In the genomic region with DNA sequence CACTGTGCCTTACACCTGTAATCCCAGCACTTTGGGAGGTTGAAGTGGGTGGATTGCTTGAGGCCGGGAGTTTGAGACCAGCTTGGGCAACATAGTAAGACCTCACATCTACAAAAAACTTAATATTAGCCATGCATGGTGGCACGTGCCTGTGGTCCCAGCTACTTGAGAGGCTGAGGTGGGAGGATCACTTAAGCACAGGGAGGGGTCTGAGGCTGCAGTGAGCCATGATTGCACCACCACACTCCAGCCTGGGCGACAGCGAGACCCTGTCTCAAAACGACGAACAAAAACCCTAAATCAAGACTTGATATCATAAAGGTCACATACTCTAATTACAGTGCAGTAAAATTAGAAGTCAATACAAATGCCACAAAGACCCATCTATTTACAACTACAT, we compare ENCODE assay signal across 38 cellular contexts. TPM values are rescaled to one million over a fixed set of nuclear protein-coding genes. Genes with fewer than 3 reads are reported as not detected.
"Had no signal": no experiment of that assay in that cellular context is flagged by ENCODE, and none has a peak within 500 bp of the region (broad histone marks: within the 10 kb centered on the region; RNA-seq: fewer than 3 reads in every experiment).

No MANE protein-coding gene starts in this region.

- H3K4me1 ChIP-seq: ascending aorta had no signal

- H3K36me3 Mint-ChIP-seq: activated CD4-positive, alpha-beta memory T cell treated with anti-CD3 and anti-CD28 coated beads for 36 hours; activated naive CD8-positive, alpha-beta T cell; activated naive CD8-positive, alpha-beta T cell treated with anti-CD3 and anti-CD28 coated beads, Interleukin-2, amount 10 ng/mL, durations not matched to agents 7 days and 5 days had no signal

- H3K9me3 ChIP-seq: ascending aorta had no signal

- H3K27me3 ChIP-seq: ascending aorta, cardiac muscle cell had no signal

- H3K27me3 Mint-ChIP-seq: activated B cell treated with CpG ODN at 0.5 μM for 24 hours; activated CD4-positive, alpha-beta memory T cell treated with anti-CD3 and anti-CD28 coated beads for 36 hours; activated CD4-positive, alpha-beta T cell treated with anti-CD3 and anti-CD28 coated beads, Interleukin-2, amount 10 ng/mL, durations not matched to agents 24 days and 14 days; activated CD8-positive, alpha-beta T cell treated with anti-CD3 and anti-CD28 coated beads for 36 hours; activated naive CD4-positive, alpha-beta T cell treated with anti-CD3 and anti-CD28 coated beads, Interleukin-2, amount 50 U/mL, for 24 hours; activated naive CD8-positive, alpha-beta T cell; activated naive CD8-positive, alpha-beta T cell treated with anti-CD3 and anti-CD28 coated beads, Interleukin-2, amount 10 ng/mL, durations not matched to agents 7 days and 5 days; activated naive CD8-positive, alpha-beta T cell treated with anti-CD3 and anti-CD28 coated beads, Interleukin-2, amount 50 U/mL, for 24 hours; activated T-helper 17 cell treated with anti-CD3 and anti-CD28 coated beads, Interleukin-2, amount 50 U/mL, for 72 hours; central memory CD8-positive, alpha-beta T cell had no signal

- DNase-seq: activated B cell treated with CpG ODN at 0.5 μM for 24 hours; activated CD4-positive, alpha-beta memory T cell treated with anti-CD3 and anti-CD28 coated beads for 36 hours; activated CD4-positive, alpha-beta T cell treated with anti-CD3 and anti-CD28 coated beads for 4 hours; activated CD4-positive, alpha-beta T cell treated with anti-CD3 and anti-CD28 coated beads, Interleukin-2, amount 10 ng/mL, durations not matched to agents 24 days and 14 days; activated CD4-positive, alpha-beta T cell treated with anti-CD3 and anti-CD28 coated beads, Interleukin-2, amount 50 U/mL, for 1 hour; activated CD4-positive, alpha-beta T cell treated with anti-CD3 and anti-CD28 coated beads, Interleukin-2, amount 50 U/mL, for 4 hours; activated CD4-positive, CD25-positive, alpha-beta regulatory T cell treated with anti-CD3 and anti-CD28 coated beads, Interleukin-2, amount 50 U/mL, for 72 hours; activated CD8-positive, alpha-beta memory T cell treated with anti-CD3 and anti-CD28 coated beads, Interleukin-2, amount 50 U/mL, for 4 hours; activated CD8-positive, alpha-beta T cell treated with anti-CD3 and anti-CD28 coated beads for 36 hours; activated effector memory CD4-positive, alpha-beta T cell treated with anti-CD3 and anti-CD28 coated beads, Interleukin-2, amount 50 U/mL, for 16 hours; activated gamma-delta T cell treated with Interleukin-2 at 50 U/mL for 16 hours; activated naive CD4-positive, alpha-beta T cell; activated naive CD4-positive, alpha-beta T cell treated with anti-CD3 and anti-CD28 coated beads for 36 hours; activated naive CD8-positive, alpha-beta T cell treated with anti-CD3 and anti-CD28 coated beads, Interleukin-2, amount 10 ng/mL, durations not matched to agents 7 days and 5 days; activated naive CD8-positive, alpha-beta T cell treated with anti-CD3 and anti-CD28 coated beads, Interleukin-2, amount 50 U/mL, for 24 hours; activated T-cell treated with anti-CD3 and anti-CD28 coated beads for 4 hours; activated T-cell treated with anti-CD3 and anti-CD28 coated beads, Interleukin-2, amount 50 U/mL, for 1 hour; activated T-cell treated with anti-CD3 and anti-CD28 coated beads, Interleukin-2, amount 50 U/mL, for 4 hours; activated T-cell treated with anti-CD3 and anti-CD28 coated beads, Interleukin-2, amount 50 U/mL, for 72 hours; amygdala; anterior cingulate cortex; caudate nucleus; cerebellar nuclear complex; T-helper 1 cell; T-helper 2 cell; T-helper 9 cell had no signal

- H3K27ac Mint-ChIP-seq: activated B cell treated with CpG ODN at 0.5 μM for 24 hours; activated CD4-positive, alpha-beta memory T cell treated with anti-CD3 and anti-CD28 coated beads for 36 hours; activated CD4-positive, alpha-beta T cell treated with anti-CD3 and anti-CD28 coated beads, Interleukin-2, amount 10 ng/mL, durations not matched to agents 24 days and 14 days; activated CD8-positive, alpha-beta T cell treated with anti-CD3 and anti-CD28 coated beads for 36 hours; activated naive CD4-positive, alpha-beta T cell treated with anti-CD3 and anti-CD28 coated beads for 36 hours; activated naive CD4-positive, alpha-beta T cell treated with anti-CD3 and anti-CD28 coated beads, Interleukin-2, amount 50 U/mL, for 24 hours; activated naive CD8-positive, alpha-beta T cell; activated naive CD8-positive, alpha-beta T cell treated with anti-CD3 and anti-CD28 coated beads, Interleukin-2, amount 10 ng/mL, durations not matched to agents 7 days and 5 days; activated naive CD8-positive, alpha-beta T cell treated with anti-CD3 and anti-CD28 coated beads, Interleukin-2, amount 50 U/mL, for 24 hours; activated T-cell treated with anti-CD3 and anti-CD28 coated beads, Interleukin-2, amount 50 U/mL, for 72 hours; activated T-helper 1 cell treated with anti-CD3 and anti-CD28 coated beads, Interleukin-12 subunit alpha, Interleukin-12 subunit beta, Interleukin-2, Interleukin-4 antibody, amounts not matched to agents 30 ng/mL and 10 ng/mL and 1 ng/mL, durations not matched to agents 14 hours and 24 hours and 36 hours; activated T-helper 17 cell treated with anti-CD3 and anti-CD28 coated beads, Interleukin-2, amount 50 U/mL, for 72 hours; brain; T-helper 1 cell treated with Interleukin-12 subunit alpha and Interleukin-12 subunit beta and Interleukin-4 antibody, amounts not matched to agents 30 μg/mL and 1 μg/mL, for 36 hours; T-helper 2 cell treated with Interferon-gamma antibody and Interleukin-4, amounts not matched to agents 5 μg/mL and 100 μg/mL, for 36 hours had no signal

- H3K4me3 Mint-ChIP-seq: activated B cell treated with CpG ODN at 0.5 μM for 24 hours; activated CD4-positive, alpha-beta memory T cell treated with anti-CD3 and anti-CD28 coated beads for 36 hours; activated CD4-positive, alpha-beta T cell treated with anti-CD3 and anti-CD28 coated beads, Interleukin-2, amount 10 ng/mL, durations not matched to agents 24 days and 14 days; activated CD8-positive, alpha-beta T cell treated with anti-CD3 and anti-CD28 coated beads for 36 hours; activated naive CD4-positive, alpha-beta T cell treated with anti-CD3 and anti-CD28 coated beads for 36 hours; activated naive CD4-positive, alpha-beta T cell treated with anti-CD3 and anti-CD28 coated beads, Interleukin-2, amount 50 U/mL, for 24 hours; activated naive CD8-positive, alpha-beta T cell; activated naive CD8-positive, alpha-beta T cell treated with anti-CD3 and anti-CD28 coated beads, Interleukin-2, amount 10 ng/mL, durations not matched to agents 7 days and 5 days; activated naive CD8-positive, alpha-beta T cell treated with anti-CD3 and anti-CD28 coated beads, Interleukin-2, amount 50 U/mL, for 24 hours; activated T-cell treated with anti-CD3 and anti-CD28 coated beads, Interleukin-2, amount 50 U/mL, for 4 hours; activated T-cell treated with anti-CD3 and anti-CD28 coated beads, Interleukin-2, amount 50 U/mL, for 72 hours; activated T-helper 1 cell treated with anti-CD3 and anti-CD28 coated beads, Interleukin-12 subunit alpha, Interleukin-12 subunit beta, Interleukin-2, Interleukin-4 antibody, amounts not matched to agents 30 ng/mL and 10 ng/mL and 1 ng/mL, durations not matched to agents 14 hours and 24 hours and 36 hours; activated T-helper 17 cell treated with anti-CD3 and anti-CD28 coated beads, Interleukin-2, amount 50 U/mL, for 72 hours; brain; central memory CD8-positive, alpha-beta T cell; T-helper 1 cell treated with Interleukin-12 subunit alpha and Interleukin-12 subunit beta and Interleukin-4 antibody, amounts not matched to agents 30 μg/mL and 1 μg/mL, for 36 hours; T-helper 2 cell treated with Interferon-gamma antibody and Interleukin-4, amounts not matched to agents 5 μg/mL and 100 μg/mL, for 36 hours had no signal

- H3K4me3 ChIP-seq: ascending aorta, cardiac muscle cell had no signal

- H3K4me1 Mint-ChIP-seq: activated B cell treated with CpG ODN at 0.5 μM for 24 hours; activated CD4-positive, alpha-beta T cell treated with anti-CD3 and anti-CD28 coated beads, Interleukin-2, amount 10 ng/mL, durations not matched to agents 24 days and 14 days; activated naive CD4-positive, alpha-beta T cell treated with anti-CD3 and anti-CD28 coated beads, Interleukin-2, amount 50 U/mL, for 24 hours; activated naive CD8-positive, alpha-beta T cell treated with anti-CD3 and anti-CD28 coated beads, Interleukin-2, amount 50 U/mL, for 24 hours; activated T-helper 17 cell treated with anti-CD3 and anti-CD28 coated beads, Interleukin-2, amount 50 U/mL, for 72 hours; brain; central memory CD8-positive, alpha-beta T cell had no signal

- H3K27ac ChIP-seq: ascending aorta, cardiac muscle cell, VCaP had no signal

- H3K9me3 Mint-ChIP-seq: activated CD4-positive, alpha-beta T cell treated with anti-CD3 and anti-CD28 coated beads, Interleukin-2, amount 10 ng/mL, durations not matched to agents 24 days and 14 days; activated naive CD4-positive, alpha-beta T cell treated with anti-CD3 and anti-CD28 coated beads, Interleukin-2, amount 50 U/mL, for 24 hours; activated naive CD8-positive, alpha-beta T cell treated with anti-CD3 and anti-CD28 coated beads, Interleukin-2, amount 50 U/mL, for 24 hours; activated T-helper 1 cell treated with anti-CD3 and anti-CD28 coated beads, Interleukin-12 subunit alpha, Interleukin-12 subunit beta, Interleukin-2, Interleukin-4 antibody, amounts not matched to agents 30 ng/mL and 10 ng/mL and 1 ng/mL, durations not matched to agents 14 hours and 24 hours and 36 hours; activated T-helper 17 cell treated with anti-CD3 and anti-CD28 coated beads, Interleukin-2, amount 50 U/mL, for 72 hours; central memory CD8-positive, alpha-beta T cell; T-helper 1 cell treated with Interleukin-12 subunit alpha and Interleukin-12 subunit beta and Interleukin-4 antibody, amounts not matched to agents 30 μg/mL and 1 μg/mL, for 36 hours; T-helper 2 cell treated with Interferon-gamma antibody and Interleukin-4, amounts not matched to agents 5 μg/mL and 100 μg/mL, for 36 hours had no signal

- H3K36me3 ChIP-seq: cardiac muscle cell had no signal

RNA-seq across cellular contexts. Expression of gene SLC7A9, which starts 17.4 kb away (rescaled TPM):
- total RNA-seq: activated CD4-positive, alpha-beta T cell treated with anti-CD3 and anti-CD28 coated beads, Interleukin-2, amount 10 ng/mL, durations not matched to agents 24 days and 14 days; activated CD8-positive, alpha-beta memory T cell treated with anti-CD3 and anti-CD28 coated beads for 36 hours; activated CD8-positive, alpha-beta T cell treated with anti-CD3 and anti-CD28 coated beads for 36 hours; activated naive CD4-positive, alpha-beta T cell treated with anti-CD3 and anti-CD28 coated beads for 36 hours; activated T-cell treated with anti-CD3 and anti-CD28 coated beads, Interleukin-2, amount 50 U/mL, for 4 hours; ascending aorta had no signal
